8 cellular contexts compared by ENCODE assay signal in genomic region chr11:125062196-125062930, GRCh38. TPM values are rescaled to one million over a fixed set of nuclear protein-coding genes. Genes with fewer than 3 reads are reported as not detected.
DNase-seq lines count a peak whose midpoint lies in the region; ATAC-seq, FAIRE-seq and TF ChIP-seq lines count a peak whose summit lies in the region.

No MANE protein-coding gene starts in this region.

- no peaks in the 10 kb centered on the region for H4K20me1 ChIP-seq in HepG2 (ENCODE audit: insufficient read depth, low read length)

- DNase-seq in AG04449 (ENCODE audit: low read depth, low spot score) (no peak), astrocyte of the cerebellum (ENCODE audit: low read depth) (no peak), HepG2 (ENCODE audit: low spot score) (no peak), tibial nerve (ENCODE audit: low spot score in 2 of 2) (no peak), SW 1271 (lab: John Stamatoyannopoulos, UW) (no peak)
- no peak for DNase-seq in activated effector memory CD4-positive, alpha-beta T cell treated with Interleukin-2 at 50 U/mL for 16 hours

- H3K9me3 ChIP-seq in HEK293 (ENCODE audit: control insufficient read depth, insufficient read depth, low read depth, low read length) (no peaks in the 10 kb centered on the region), HepG2 (ENCODE audit: low read length) (no peaks in the 10 kb centered on the region), tibial nerve (no peaks in the 10 kb centered on the region)

- POLR2A ChIA-PET in AG04449 (lab: Yijun Ruan, JAX) (interaction anchor here (0.6 kb wide), 1 partner anchor 66 kb away, joined by 3 read pairs; no protein-coding TSS in a partner anchor), HEK293 (lab: Yijun Ruan, JAX) (interaction anchor here (0.6 kb wide), 1 partner anchor 1139 kb away, joined by 3 read pairs; no protein-coding TSS in a partner anchor), HepG2 (lab: Yijun Ruan, JAX) (interaction anchor here (0.9 to 1.3 kb wide), 2 partner anchors 9 to 10 kb away, joined by 3 to 5 read pairs; no protein-coding TSS in a partner anchor)

- H3K9ac ChIP-seq in HepG2 (ENCODE audit: insufficient read depth, low read depth, low read length): peak overlapping the region; percentile 60

- H2AFZ ChIP-seq in HepG2 (ENCODE audit: low read length): no peak overlapping the region

- WGBS in HepG2 (ENCODE audit: low lambda C conversion rate): 81% methylated on average over 12 of the region's 19 CpGs
- 45% methylated on average over 18 to 19 of the region's 19 CpGs for WGBS in tibial nerve, 2 donors

- no peak for FAIRE-seq in HepG2 (lab: Jason Lieb, UNC)

- TF ChIP-seq CTCF in AG04449 (IDR thresholded peaks at IDR 0.05; ENCODE audit: insufficient read depth, low read length, missing control alignments) (no peak), HEK293 (tag by site-specific recombination; IDR thresholded peaks at IDR 0.05) (no peak), astrocyte of the cerebellum (IDR thresholded peaks at IDR 0.05; ENCODE audit: low read depth, low read length, missing control alignments) (no peak), HepG2 (CRISPR knock-in tag; IDR thresholded peaks at IDR 0.05) (no peak), tibial nerve (IDR thresholded peaks at IDR 0.05) (no peak)

- no peak for TF ChIP-seq POLR2A in HepG2 (IDR thresholded peaks at IDR 0.05; ENCODE audit: insufficient read depth in 1 of 2, low read depth in 2 of 2, low read length in 2 of 2)
- TF ChIP-seq POLR2A in tibial nerve (IDR thresholded peaks at IDR 0.05): no peak

- BruUV-seq in HepG2 (replicated peaks; lab: Mats Ljungman, UMichigan): no TSS peak

- H3K4me2 ChIP-seq in HepG2 (ENCODE audit: low read depth, low read length): peak overlapping the region; percentile 90

- ATAC-seq in HepG2 (peak; percentile 9), HG03354 (IDR thresholded peaks at IDR 0.05; ENCODE audit: poor library complexity, severe bottlenecking, unreplicated experiment) (no peak)

- TF ChIP-seq EP300 in HepG2 (IDR thresholded peaks at IDR 0.05; ENCODE audit: low read depth in 2 of 2, low read length in 2 of 2): no peak
- TF ChIP-seq EP300 in HepG2 (CRISPR knock-in tag; IDR thresholded peaks at IDR 0.05; ENCODE audit: borderline replicate concordance): no peak
- TF ChIP-seq EP300 in tibial nerve (IDR thresholded peaks at IDR 0.05): no peak

- CTCF ChIA-PET in AG04449 (lab: Yijun Ruan, JAX) (interaction anchor here (0.8 to 1.5 kb wide), 4 partner anchors 29 to 284 kb away, joined by 4 read pairs; no protein-coding TSS in a partner anchor), HEK293 (lab: Yijun Ruan, JAX) (interaction anchor here (0.8 to 1.0 kb wide), 2 partner anchors 281 to 284 kb away, joined by 4 to 5 read pairs; no protein-coding TSS in a partner anchor), HepG2 (lab: Yijun Ruan, JAX; ENCODE audit: low intra/inter-chr PET ratio, low total read pairs) (interaction anchor here (0.7 kb wide), 1 partner anchor 52 kb away, joined by 3 read pairs; no protein-coding TSS in a partner anchor)

- no peaks in the 10 kb centered on the region for H3K79me2 ChIP-seq in HepG2 (ENCODE audit: insufficient read depth, low read length)

- intact Hi-C loops in HepG2 (cut with micrococcal nuclease; ENCODE audit: unreplicated experiment): no loop called here

- H3K4me1 ChIP-seq in HEK293 (ENCODE audit: control insufficient read depth, insufficient read depth, low read length) (no peaks in the 10 kb centered on the region), HepG2 (ENCODE audit: insufficient read depth, low read length) (peaks cover 69% of the 10 kb centered on the region), tibial nerve (peaks cover 0 to 17% (median 12%) of the 10 kb centered on the region in 4 donors)

- no peaks in the 10 kb centered on the region for H3K36me3 ChIP-seq in HEK293 (ENCODE audit: control insufficient read depth in 2 of 2, insufficient read depth in 1 of 2, low read length in 2 of 2)
- H3K36me3 ChIP-seq in HepG2 (replicated peaks in 1 of 2; ENCODE audit: control insufficient read depth in 1 of 2, insufficient read depth in 2 of 2, low read length in 2 of 2): no peaks in the 10 kb centered on the region
- H3K36me3 ChIP-seq in tibial nerve: no peaks in the 10 kb centered on the region

- H3K27ac ChIP-seq in HEK293 (ENCODE audit: extremely low read depth, low read depth, low read length): no peak overlapping the region
- H3K27ac ChIP-seq in HepG2 (ENCODE audit: extremely low read length, insufficient read depth, low read length): no peak overlapping the region
- H3K27ac ChIP-seq in tibial nerve: peak overlapping the region in 3 of 4 donors; percentile 55 to 81 (median 72)

- H3K27me3 ChIP-seq in HepG2 (ENCODE audit: control insufficient read depth in 1 of 2, insufficient read depth in 2 of 2, low read length in 2 of 2): no peaks in the 10 kb centered on the region; a peak in 1 of 5 replicates
- peaks cover 0 to 4% of the 10 kb centered on the region in 2 donors for H3K27me3 ChIP-seq in tibial nerve

- H3K4me3 ChIP-seq in AG04449 (ENCODE audit: low read depth, low read length): peak overlapping the region; percentile 72
- peak overlapping the region; percentile 53 for H3K4me3 ChIP-seq in HEK293 (ENCODE audit: low read depth, low read length)
- peak overlapping the region; percentile 57 for H3K4me3 ChIP-seq in astrocyte of the cerebellum (ENCODE audit: low read depth, low read length)
- peak overlapping the region; percentile 66 to 78 (median 72); a peak in 5 of 6 replicates for H3K4me3 ChIP-seq in HepG2 (replicated peaks in 1 of 3; ENCODE audit: insufficient read depth in 1 of 3, low read depth in 2 of 3, low read length in 3 of 3)
- peak overlapping the region; percentile 44 to 66 (median 58) for H3K4me3 ChIP-seq in tibial nerve

- TF ChIP-seq RAD21 in HepG2 (CRISPR knock-in tag; IDR thresholded peaks at IDR 0.05): no peak

- in situ Hi-C loops in astrocyte of the cerebellum (cut with HindIII; ENCODE audit: low sequenced_read_pairs) (no loop called here), HepG2 (cut with HindIII; ENCODE audit: extremely low pct_ligation_motif_present, low pct_unique_long_range_greater_than_20kb) (no loop called here)

TF ChIP-seq in HEK293, 187 proteins besides CTCF, POLR2A, EP300 and RAD21 (continues in another document):
- TF ChIP-seq ZFHX2 (tag by site-specific recombination; conservative IDR thresholded peaks at IDR 0.05): peak; percentile 26; the same call in 1 of the 2 replicates
- TF ChIP-seq SP3 (tag by site-specific recombination; IDR thresholded peaks at IDR 0.05): no peak

TF ChIP-seq in HepG2, 621 proteins besides CTCF, POLR2A, EP300 and RAD21 (continues in another document):
- TF ChIP-seq SRSF1 (optimal IDR thresholded peaks at IDR 0.05; ENCODE audit: low read depth, low read length): peak; percentile 82
- no peak for TF ChIP-seq ZNF235 (CRISPR knock-in tag; IDR thresholded peaks at IDR 0.05; ENCODE audit: borderline replicate concordance)

RNA-seq across cellular contexts. Expression of gene SLC37A2, which starts 0.7 kb away (rescaled TPM):
- total RNA-seq in HepG2 (2016; rRNA removed; fragmentation: Illumina TruSeq; extraction: Trizol) (1.8 and 4.6 TPM in 2 replicates), tibial nerve (10 to 100 TPM in 1 of 4 donors, 1 to 10 TPM in 3; 3.9 to 11.4 (median 7.2) TPM)
- 0.30 and 0.53 TPM in 2 replicates for total RNA-seq in HepG2 (2016; cell fraction: cytosol; rRNA removed; fragmentation: Illumina TruSeq; extraction: Trizol; ENCODE audit: low read depth)
- 1.9 and 5.8 TPM in 2 replicates for total RNA-seq in HepG2 (2016; cell fraction: insoluble cytoplasmic fraction; rRNA removed; fragmentation: Illumina TruSeq; extraction: Trizol)
- total RNA-seq in HepG2 (2016; cell fraction: membrane; rRNA removed; fragmentation: Illumina TruSeq; extraction: Trizol): 1.7 TPM in 2 replicates
- total RNA-seq in HepG2 (2016; cell fraction: nucleus; rRNA removed; fragmentation: Illumina TruSeq; extraction: Trizol): 5.8 and 6.3 TPM in 2 replicates
- 3.8 and 7.1 TPM in 2 replicates for polyA plus RNA-seq in HepG2 (2011; rRNA removed)
- 3.3 and 6.2 TPM in 2 replicates for polyA plus RNA-seq in HepG2 (2011; cell fraction: cytosol; rRNA removed)
- 9.4 and 27.0 TPM in 2 replicates for polyA plus RNA-seq in HepG2 (2011; cell fraction: nucleus; rRNA removed)
- polyA plus RNA-seq in HepG2 (2012): 1.3 and 1.8 TPM in 2 replicates
- polyA plus RNA-seq in HepG2 (2016; cell fraction: cytosol; fragmentation: Illumina TruSeq; extraction: Trizol; ENCODE audit: low read depth): 0.51 and 0.58 TPM in 2 replicates
- 1.9 and 2.2 TPM in 2 replicates for polyA plus RNA-seq in HepG2 (2016; cell fraction: insoluble cytoplasmic fraction; fragmentation: Illumina TruSeq; extraction: Trizol; ENCODE audit: low read depth)
- polyA plus RNA-seq in HepG2 (2016; cell fraction: membrane; fragmentation: Illumina TruSeq; extraction: Trizol; ENCODE audit: low read depth): 0.93 and 1.1 TPM in 2 replicates
- polyA plus RNA-seq in HepG2 (2016; cell fraction: nucleus; fragmentation: Illumina TruSeq; extraction: Trizol; ENCODE audit: insufficient read depth, low read depth): 8.4 and 9.8 TPM in 2 replicates
- polyA minus RNA-seq in HepG2 (2011; rRNA and poly(A)+ RNA removed; ENCODE audit: low replicate concordance): 0.26 and 16.3 TPM in 2 replicates
- 2.0 and 4.0 TPM in 2 replicates for polyA minus RNA-seq in HepG2 (2011; cell fraction: cytosol; rRNA and poly(A)+ RNA removed)
- 2.7 and 5.3 TPM in 2 replicates for polyA minus RNA-seq in HepG2 (2011; cell fraction: nucleus; rRNA and poly(A)+ RNA removed)

RNA-seq across cellular contexts. Expression of gene TMEM218, which starts 49.1 kb away (rescaled TPM):
- total RNA-seq in HepG2 (2016; rRNA removed; fragmentation: Illumina TruSeq; extraction: Trizol) (14.0 and 14.2 TPM in 2 replicates), tibial nerve (10 to 100 TPM; 17.2 to 30.6 (median 20.7) TPM)
- total RNA-seq in HepG2 (2016; cell fraction: cytosol; rRNA removed; fragmentation: Illumina TruSeq; extraction: Trizol; ENCODE audit: low read depth): 5.2 and 7.3 TPM in 2 replicates
- 14.1 and 16.1 TPM in 2 replicates for total RNA-seq in HepG2 (2016; cell fraction: insoluble cytoplasmic fraction; rRNA removed; fragmentation: Illumina TruSeq; extraction: Trizol)
- 11.0 and 12.9 TPM in 2 replicates for total RNA-seq in HepG2 (2016; cell fraction: membrane; rRNA removed; fragmentation: Illumina TruSeq; extraction: Trizol)
- total RNA-seq in HepG2 (2016; cell fraction: nucleus; rRNA removed; fragmentation: Illumina TruSeq; extraction: Trizol): 11.0 and 11.8 TPM in 2 replicates
- polyA plus RNA-seq in HepG2 (2011; rRNA removed): 10.0 and 11.8 TPM in 2 replicates
- 12.9 and 14.2 TPM in 2 replicates for polyA plus RNA-seq in HepG2 (2011; cell fraction: cytosol; rRNA removed)
- 12.0 TPM in 2 replicates for polyA plus RNA-seq in HepG2 (2011; cell fraction: nucleus; rRNA removed)
- 8.4 and 10.1 TPM in 2 replicates for polyA plus RNA-seq in HepG2 (2012)
- polyA plus RNA-seq in HepG2 (2016; cell fraction: cytosol; fragmentation: Illumina TruSeq; extraction: Trizol; ENCODE audit: low read depth): 4.6 and 6.0 TPM in 2 replicates
- polyA plus RNA-seq in HepG2 (2016; cell fraction: insoluble cytoplasmic fraction; fragmentation: Illumina TruSeq; extraction: Trizol; ENCODE audit: low read depth): 12.6 and 16.7 TPM in 2 replicates
- polyA plus RNA-seq in HepG2 (2016; cell fraction: membrane; fragmentation: Illumina TruSeq; extraction: Trizol; ENCODE audit: low read depth): 7.0 and 10.1 TPM in 2 replicates
- polyA plus RNA-seq in HepG2 (2016; cell fraction: nucleus; fragmentation: Illumina TruSeq; extraction: Trizol; ENCODE audit: insufficient read depth, low read depth): 16.2 and 19.0 TPM in 2 replicates
- 4.5 and 7.8 TPM in 2 replicates for polyA minus RNA-seq in HepG2 (2011; rRNA and poly(A)+ RNA removed; ENCODE audit: low replicate concordance)
- polyA minus RNA-seq in HepG2 (2011; cell fraction: cytosol; rRNA and poly(A)+ RNA removed): 2.6 and 3.8 TPM in 2 replicates
- polyA minus RNA-seq in HepG2 (2011; cell fraction: nucleus; rRNA and poly(A)+ RNA removed): 8.1 and 9.7 TPM in 2 replicates

Comparison
In these comparisons a context has a peak if more than half of its experiments do, and no peak if none do; other contexts are left out.
1. H3K27ac ChIP-seq: peak in tibial nerve (3 of 4); none in HEK293 (single experiment) and HepG2 (single experiment).
2. Peak in every context shown above with its lines, with median percentiles within 50 percentile points of each other: H3K4me3 ChIP-seq.